In genomic region chr5:56080375-56081052, GRCh38 we compare ENCODE assay signal across 1 cellular context.
TF ChIP-seq lines count a peak whose summit lies in the region.

No MANE protein-coding gene starts in this region.

TF ChIP-seq in SK-N-SH treated with all-trans-retinoic acid at 6 μM for 48 hours, 23 proteins besides CTCF, POLR2A, EP300 and RAD21 (continued from another document):
- TF ChIP-seq TSHZ2 (CRISPR knock-in tag; IDR thresholded peaks at IDR 0.05): no peak
- no peak for TF ChIP-seq PATZ1 (CRISPR knock-in tag; IDR thresholded peaks at IDR 0.05; ENCODE audit: borderline replicate concordance)
- no peak for TF ChIP-seq TCF4 (CRISPR knock-in tag; IDR thresholded peaks at IDR 0.05; ENCODE audit: borderline replicate concordance)
- no peak for TF ChIP-seq ZNF8 (CRISPR knock-in tag; IDR thresholded peaks at IDR 0.05)
